12 cellular contexts compared by ENCODE assay signal in the genomic region with DNA sequence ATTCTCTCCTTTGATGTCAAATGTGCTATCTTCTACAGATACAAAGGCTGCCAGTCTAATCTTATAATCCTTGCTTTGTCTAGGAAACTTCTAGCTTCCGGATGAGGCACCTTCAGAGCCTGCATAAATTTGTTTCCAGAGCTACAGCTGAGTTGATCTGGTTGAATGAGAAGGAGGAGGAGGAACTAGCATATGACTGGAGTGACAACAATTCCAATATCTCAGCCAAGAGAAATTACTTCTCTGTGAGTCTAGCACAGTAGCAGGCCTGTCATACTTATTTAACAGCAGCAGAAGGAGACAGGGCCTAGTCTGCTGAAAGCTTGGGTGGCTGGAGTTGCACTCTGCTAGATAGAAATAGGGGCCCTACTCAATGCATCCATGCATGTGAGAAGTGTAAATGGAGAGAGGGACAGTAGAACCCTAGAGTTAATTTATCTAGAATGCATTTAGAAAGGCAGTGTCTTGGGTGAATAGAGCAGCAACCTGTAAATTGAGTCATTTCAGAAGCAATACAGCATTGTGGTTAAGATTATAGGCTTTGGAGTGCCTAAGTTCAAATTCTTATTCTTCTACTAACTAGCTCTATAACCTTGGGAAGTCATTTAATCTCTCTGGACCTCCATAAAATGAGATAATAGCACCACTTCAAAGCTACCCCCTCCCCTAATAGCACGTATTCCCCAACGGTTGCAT.
A peak's percentile ranks its signal among the peaks of the same experiment; 100 is the strongest.
DNase-seq lines count a peak whose midpoint lies in the region; ATAC-seq and TF ChIP-seq lines count a peak whose summit lies in the region.
"Had no signal": no experiment of that assay in that cellular context is flagged by ENCODE, and none has a peak within 500 bp of the region (broad histone marks: within the 10 kb centered on the region; RNA-seq: fewer than 3 reads in every experiment).

No MANE protein-coding gene starts in this region.

- H4K8ac ChIP-seq in IMR-90 (ENCODE audit: low read depth in 2 of 2, low read length in 2 of 2): no peak overlapping the region

- H2AFZ ChIP-seq in IMR-90 (replicated peaks; ENCODE audit: low read length, poor library complexity): no peak overlapping the region

- H3K9me1 ChIP-seq in IMR-90 (ENCODE audit: insufficient read depth, low read length): peaks cover 8% of the 10 kb centered on the region

- H3K9me3 Mint-ChIP-seq in effector memory CD8-positive, alpha-beta T cell: no peaks in the 10 kb centered on the region
- no peaks in the 10 kb centered on the region for H3K9me3 Mint-ChIP-seq in naive thymus-derived CD4-positive, alpha-beta T cell
- no peaks in the 10 kb centered on the region for H3K9me3 Mint-ChIP-seq in Caco-2 (ENCODE audit: unreplicated experiment)
- H3K9me3 Mint-ChIP-seq: memory B cell had no signal

- BruUV-seq in IMR-90 (replicated peaks; lab: Mats Ljungman, UMichigan) (no TSS peak), Caco-2 (replicated peaks; lab: Mats Ljungman, UMichigan) (no TSS peak)

- peaks cover 2 to 8% of the 10 kb centered on the region in 2 donors for H3K4me1 Mint-ChIP-seq in effector memory CD8-positive, alpha-beta T cell (ENCODE audit: low read depth in 2 of 2)
- H3K4me1 Mint-ChIP-seq in naive thymus-derived CD4-positive, alpha-beta T cell: peaks cover 0 to 11% (median 0%) of the 10 kb centered on the region in 7 donors
- H3K4me1 Mint-ChIP-seq in Caco-2 (ENCODE audit: low read depth, unreplicated experiment): no peaks in the 10 kb centered on the region
- H3K4me1 Mint-ChIP-seq: memory B cell had no signal

- dilution Hi-C loops in IMR-90 (cut with HindIII; ENCODE audit: low sequenced_read_pairs, unreplicated experiment): no loop called here

- H2BK15ac ChIP-seq in IMR-90 (ENCODE audit: low read depth, low read length): no peak overlapping the region

- H2AK9ac ChIP-seq in IMR-90 (replicated peaks; ENCODE audit: low read depth, low read length, poor library complexity): no peak overlapping the region

- H3K4me1 ChIP-seq in IMR-90 (ENCODE audit: control insufficient read depth, insufficient read depth, low read length): peaks cover 3% of the 10 kb centered on the region
- no peaks in the 10 kb centered on the region for H3K4me1 ChIP-seq in naive thymus-derived CD4-positive, alpha-beta T cell (ENCODE audit: control insufficient read depth in 2 of 2, insufficient read depth in 2 of 2, low read length in 2 of 2)
- H3K4me1 ChIP-seq in Caco-2: no peaks in the 10 kb centered on the region
- H3K4me1 ChIP-seq: upper lobe of right lung had no signal

- no peak overlapping the region for H2AK5ac ChIP-seq in IMR-90 (ENCODE audit: low read depth, low read length)

- H3K9me3 ChIP-seq in IMR-90 (ENCODE audit: control insufficient read depth, insufficient read depth, low read length) (no peaks in the 10 kb centered on the region), Caco-2 (no peaks in the 10 kb centered on the region)
- no peaks in the 10 kb centered on the region for H3K9me3 ChIP-seq in naive thymus-derived CD4-positive, alpha-beta T cell (ENCODE audit: control insufficient read depth in 2 of 3, low read length in 3 of 3)
- H3K9me3 ChIP-seq: upper lobe of right lung had no signal

- no peak for TF ChIP-seq CTCF in IMR-90 (conservative IDR thresholded peaks at IDR 0.05; ENCODE audit: low read depth, low read length)
- no peak for TF ChIP-seq CTCF in Caco-2 (IDR thresholded peaks at IDR 0.05; ENCODE audit: insufficient read depth in 1 of 2, low read depth in 1 of 2, low read length in 1 of 2, severe bottlenecking in 1 of 2, unreplicated experiment in 1 of 2)

- H3K27me3 ChIP-seq in IMR-90 (ENCODE audit: control insufficient read depth, insufficient read depth, low read length) (no peaks in the 10 kb centered on the region), Caco-2 (replicated peaks; ENCODE audit: control insufficient read depth, insufficient read depth, low read length) (no peaks in the 10 kb centered on the region)
- H3K27me3 ChIP-seq in naive thymus-derived CD4-positive, alpha-beta T cell (ENCODE audit: control insufficient read depth in 2 of 2, insufficient read depth in 2 of 2, low read length in 2 of 2): no peaks in the 10 kb centered on the region
- H3K27me3 ChIP-seq: upper lobe of right lung had no signal

- no peak overlapping the region for H4K91ac ChIP-seq in IMR-90 (ENCODE audit: insufficient read depth, low read depth, low read length)

- H3K23ac ChIP-seq in IMR-90 (ENCODE audit: low read depth, low read length): no peak overlapping the region

- POLR2A ChIA-PET in IMR-90 (lab: Charles Lee; ENCODE audit: unreplicated experiment) (no interaction called here), Caco-2 (lab: Charles Lee) (no interaction called here)
- POLR2A ChIA-PET in naive thymus-derived CD4-positive, alpha-beta T cell (lab: Charles Lee): interaction anchor here (0.6 kb wide), 1 partner anchor 72 kb away, joined by 8 read pairs; no protein-coding TSS in a partner anchor

- H3K36me3 ChIP-seq in IMR-90 (ENCODE audit: control insufficient read depth, insufficient read depth, low read length) (peaks cover 41% of the 10 kb centered on the region), Caco-2 (ENCODE audit: control insufficient read depth, insufficient read depth, low read length) (no peaks in the 10 kb centered on the region)
- H3K36me3 ChIP-seq in naive thymus-derived CD4-positive, alpha-beta T cell (ENCODE audit: control insufficient read depth in 2 of 3, insufficient read depth in 3 of 3, low read length in 3 of 3): peaks cover 42 to 83% (median 43%) of the 10 kb centered on the region in 3 experiments

- H3K4ac ChIP-seq in IMR-90 (ENCODE audit: low read depth, low read length): no peak overlapping the region

- CTCF ChIA-PET in IMR-90 (lab: Yijun Ruan, JAX): no interaction called here
- CTCF ChIA-PET in naive thymus-derived CD4-positive, alpha-beta T cell (lab: Charles Lee): interaction anchor here (0.8 kb wide), 1 partner anchor 106 kb away, joined by 4 read pairs; no protein-coding TSS in a partner anchor
- CTCF ChIA-PET in Caco-2 (lab: Charles Lee): no interaction called here

- peak; percentile 56 for DNase-seq in Ammon's horn (ENCODE audit: low spot score)
- DNase-seq in IMR-90: peak; percentile 43
- no peak for DNase-seq in effector memory CD8-positive, alpha-beta T cell
- no peak for DNase-seq in naive thymus-derived CD4-positive, alpha-beta T cell
- no peak for DNase-seq in NCI-H146 treated with DMSO at 0.1 percent for 48 hours (lab: John Stamatoyannopoulos, UW; ENCODE audit: unreplicated experiment)
- no peak for DNase-seq in Caco-2
- no peak for DNase-seq in SHP77 (lab: John Stamatoyannopoulos, UW)
- DNase-seq: cerebellar nuclear complex, upper lobe of right lung had no signal

- H3K79me1 ChIP-seq in IMR-90 (ENCODE audit: low read depth in 1 of 2, low read length in 2 of 2): peaks cover 19 to 40% of the 10 kb centered on the region in 2 experiments

- H3K56ac ChIP-seq in IMR-90 (ENCODE audit: extremely low read depth, insufficient read depth, low read length): no peak overlapping the region

- H3K27me3 Mint-ChIP-seq in effector memory CD8-positive, alpha-beta T cell: no peaks in the 10 kb centered on the region
- H3K27me3 Mint-ChIP-seq in naive thymus-derived CD4-positive, alpha-beta T cell: no peaks in the 10 kb centered on the region
- no peaks in the 10 kb centered on the region for H3K27me3 Mint-ChIP-seq in Caco-2 (ENCODE audit: insufficient read depth, unreplicated experiment)
- H3K27me3 Mint-ChIP-seq: memory B cell had no signal

- peak overlapping the region; percentile 20 to 76 for H3K27ac Mint-ChIP-seq in effector memory CD8-positive, alpha-beta T cell
- peak overlapping the region in 5 of 9 donors; percentile 18 to 56 (median 34) for H3K27ac Mint-ChIP-seq in naive thymus-derived CD4-positive, alpha-beta T cell
- no peak overlapping the region for H3K27ac Mint-ChIP-seq in Caco-2 (ENCODE audit: unreplicated experiment)
- H3K27ac Mint-ChIP-seq: memory B cell had no signal

- TF ChIP-seq POLR2A in IMR-90 (IDR thresholded peaks at IDR 0.05; ENCODE audit: low read depth, low read length): no peak

- H3K4me3 ChIP-seq in IMR-90 (ENCODE audit: insufficient read depth, low read depth, low read length): no peak overlapping the region
- no peak overlapping the region for H3K4me3 ChIP-seq in naive thymus-derived CD4-positive, alpha-beta T cell (ENCODE audit: low read length)
- no peak overlapping the region for H3K4me3 ChIP-seq in Caco-2 (ENCODE audit: low read depth, low read length)
- H3K4me3 ChIP-seq: upper lobe of right lung had no signal

- H3K36me3 Mint-ChIP-seq in effector memory CD8-positive, alpha-beta T cell (ENCODE audit: insufficient read depth): peaks cover 97% of the 10 kb centered on the region
- peaks cover 14 to 78% (median 42%) of the 10 kb centered on the region in 5 donors for H3K36me3 Mint-ChIP-seq in naive thymus-derived CD4-positive, alpha-beta T cell
- H3K36me3 Mint-ChIP-seq in Caco-2 (ENCODE audit: insufficient read depth, unreplicated experiment): peaks cover 67% of the 10 kb centered on the region

- H2BK5ac ChIP-seq in IMR-90 (ENCODE audit: low read depth, low read length, poor library complexity, severe bottlenecking): no peak overlapping the region

- ATAC-seq in IMR-90 (ENCODE audit: low read depth) (no peak), HG02885 (IDR thresholded peaks at IDR 0.05; ENCODE audit: poor library complexity, unreplicated experiment) (no peak)
- no peak for ATAC-seq in effector memory CD8-positive, alpha-beta T cell (replicated peaks)
- ATAC-seq in naive thymus-derived CD4-positive, alpha-beta T cell: no peak
- ATAC-seq: sciatic nerve, upper lobe of right lung had no signal

- H3K27ac ChIP-seq in IMR-90 (ENCODE audit: insufficient read depth, low read length): no peak overlapping the region
- H3K27ac ChIP-seq in naive thymus-derived CD4-positive, alpha-beta T cell (ENCODE audit: low read depth, low read length): no peak overlapping the region
- H3K27ac ChIP-seq: upper lobe of right lung had no signal

- H3K18ac ChIP-seq in IMR-90 (ENCODE audit: low read depth, low read length): no peak overlapping the region

- H2BK20ac ChIP-seq in IMR-90 (ENCODE audit: low read depth, low read length): no peak overlapping the region

- in situ Hi-C loops in IMR-90 (cut with MboI; ENCODE audit: low sequenced_read_pairs): no loop called here

- no peak overlapping the region for H3K9ac ChIP-seq in IMR-90 (ENCODE audit: low read depth, low read length)

- H3K14ac ChIP-seq in IMR-90 (replicated peaks; ENCODE audit: low read depth, low read length): no peak overlapping the region

- intact Hi-C loops in IMR-90 (cut with micrococcal nuclease): no loop called here
- intact Hi-C loops in naive thymus-derived CD4-positive, alpha-beta T cell (cut with micrococcal nuclease): no loop called here
- intact Hi-C loops in Caco-2 (cut with micrococcal nuclease; ENCODE audit: unreplicated experiment): no loop called here

- no peak overlapping the region for H4K5ac ChIP-seq in IMR-90 (ENCODE audit: low read depth, low read length)

- H3K4me3 Mint-ChIP-seq in effector memory CD8-positive, alpha-beta T cell: no peak overlapping the region
- no peak overlapping the region for H3K4me3 Mint-ChIP-seq in naive thymus-derived CD4-positive, alpha-beta T cell
- H3K4me3 Mint-ChIP-seq in Caco-2 (ENCODE audit: unreplicated experiment): no peak overlapping the region
- H3K4me3 Mint-ChIP-seq: memory B cell had no signal

- WGBS in IMR-90 (ENCODE audit: extremely low coverage in 2 of 2, insufficient read length in 1 of 2), 2 experiments: no CpG with 5 or more reads among the region's 3 CpGs

- peaks cover 15% of the 10 kb centered on the region; the same call in 1 of the 2 replicates for H4K20me1 ChIP-seq in IMR-90 (ENCODE audit: insufficient read depth, low read length)

- no peak for TF ChIP-seq RAD21 in IMR-90 (IDR thresholded peaks at IDR 0.05; ENCODE audit: low read length)

- no peak overlapping the region for H2BK120ac ChIP-seq in IMR-90 (ENCODE audit: low read depth, low read length)

- no peak overlapping the region for H3K4me2 ChIP-seq in IMR-90 (ENCODE audit: low read depth, low read length)

Comparison
In these comparisons a context has a peak if more than half of its experiments do, and no peak if none do; other contexts are left out.
1. DNase-seq: peak in Ammon's horn (single experiment) and IMR-90 (single experiment); none in effector memory CD8-positive, alpha-beta T cell (0 of 3), naive thymus-derived CD4-positive, alpha-beta T cell (0 of 9), NCI-H146 treated with DMSO at 0.1 percent for 48 hours (single experiment), Caco-2 (0 of 2) and SHP77 (0 of 2).